8 cellular contexts compared by ENCODE assay signal in the genomic region with DNA sequence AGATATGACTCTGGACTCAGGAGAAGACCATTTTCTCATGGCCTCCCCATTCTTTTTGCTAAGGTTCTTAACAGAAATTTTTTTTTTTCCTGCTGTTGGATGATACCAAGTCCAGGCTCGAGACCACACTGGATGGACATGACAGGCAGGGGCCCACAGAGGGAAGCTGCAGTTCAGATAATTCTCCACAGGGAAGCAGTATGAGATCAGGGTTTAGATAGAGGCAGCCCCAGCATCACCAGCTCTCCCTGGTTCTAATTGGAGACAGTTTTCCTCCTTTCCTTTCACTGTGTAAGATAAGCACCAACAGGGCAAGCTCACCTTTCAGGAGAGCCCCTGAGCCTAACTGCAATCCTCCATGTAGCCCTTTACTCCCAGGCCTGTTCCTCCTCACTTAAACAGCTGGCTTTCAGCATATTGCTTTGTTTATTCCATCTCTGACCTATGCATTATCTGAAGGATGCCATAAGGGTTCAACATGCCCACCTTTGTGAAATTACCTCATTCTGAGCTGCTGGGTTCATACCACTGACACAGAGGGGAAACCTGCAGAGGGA.
DNase-seq lines count a peak whose midpoint lies in the region; ATAC-seq, FAIRE-seq and TF ChIP-seq lines count a peak whose summit lies in the region.

No MANE protein-coding gene starts in this region.

- in situ Hi-C loops in G401 (cut with HindIII; ENCODE audit: low sequenced_read_pairs) = no loop called here

- H4K20me1 ChIP-seq in astrocyte (ENCODE audit: insufficient read depth, low read length) = no peaks in the 10 kb centered on the region

- H3K27ac ChIP-seq in astrocyte (ENCODE audit: low read depth, low read length) = no peak overlapping the region

- H3K36me3 Mint-ChIP-seq in activated naive CD8-positive, alpha-beta T cell treated with anti-CD3 and anti-CD28 coated beads, Interleukin-2, amount 50 U/mL, for 24 hours (ENCODE audit: low read depth) = no peaks in the 10 kb centered on the region
- peaks cover 2% of the 10 kb centered on the region for H3K36me3 Mint-ChIP-seq in activated naive CD8-positive, alpha-beta T cell treated with anti-CD3 and anti-CD28 coated beads for 36 hours
- H3K36me3 Mint-ChIP-seq in astrocyte (ENCODE audit: low read depth, unreplicated experiment) = no peaks in the 10 kb centered on the region

- no peaks in the 10 kb centered on the region for H3K27me3 Mint-ChIP-seq in activated naive CD8-positive, alpha-beta T cell treated with anti-CD3 and anti-CD28 coated beads, Interleukin-2, amount 50 U/mL, for 24 hours
- H3K27me3 Mint-ChIP-seq in activated naive CD8-positive, alpha-beta T cell treated with anti-CD3 and anti-CD28 coated beads for 36 hours = no peaks in the 10 kb centered on the region
- H3K27me3 Mint-ChIP-seq in astrocyte (ENCODE audit: low read depth, unreplicated experiment) = peaks cover 49% of the 10 kb centered on the region

- H3K9me3 ChIP-seq in astrocyte (ENCODE audit: insufficient read depth, low read depth, low read length) = no peaks in the 10 kb centered on the region

- H2AFZ ChIP-seq in astrocyte (ENCODE audit: low read depth, low read length) = no peak overlapping the region

- no peak overlapping the region for H3K9ac ChIP-seq in astrocyte (ENCODE audit: low read length)

- H3K4me2 ChIP-seq in astrocyte (ENCODE audit: low read length) = no peak overlapping the region

- H3K4me1 Mint-ChIP-seq in activated naive CD8-positive, alpha-beta T cell treated with anti-CD3 and anti-CD28 coated beads, Interleukin-2, amount 50 U/mL, for 24 hours = peaks cover 2% of the 10 kb centered on the region
- peaks cover 4% of the 10 kb centered on the region for H3K4me1 Mint-ChIP-seq in activated naive CD8-positive, alpha-beta T cell treated with anti-CD3 and anti-CD28 coated beads for 36 hours
- no peaks in the 10 kb centered on the region for H3K4me1 Mint-ChIP-seq in astrocyte (ENCODE audit: low read depth, unreplicated experiment)

- FAIRE-seq in astrocyte (lab: Jason Lieb, UNC) = no peak

- H3K9me3 Mint-ChIP-seq in activated naive CD8-positive, alpha-beta T cell treated with anti-CD3 and anti-CD28 coated beads, Interleukin-2, amount 50 U/mL, for 24 hours = no peaks in the 10 kb centered on the region
- H3K9me3 Mint-ChIP-seq in activated naive CD8-positive, alpha-beta T cell treated with anti-CD3 and anti-CD28 coated beads for 36 hours = no peaks in the 10 kb centered on the region
- no peaks in the 10 kb centered on the region for H3K9me3 Mint-ChIP-seq in astrocyte (ENCODE audit: unreplicated experiment)

- peak; percentile 70 for TF ChIP-seq CTCF in astrocyte (IDR thresholded peaks at IDR 0.05; ENCODE audit: insufficient read depth, low read depth, low read length)

- H3K4me3 Mint-ChIP-seq in activated naive CD8-positive, alpha-beta T cell treated with anti-CD3 and anti-CD28 coated beads, Interleukin-2, amount 50 U/mL, for 24 hours = no peak overlapping the region
- H3K4me3 Mint-ChIP-seq in activated naive CD8-positive, alpha-beta T cell treated with anti-CD3 and anti-CD28 coated beads for 36 hours = no peak overlapping the region
- H3K4me3 Mint-ChIP-seq in astrocyte (ENCODE audit: unreplicated experiment) = no peak overlapping the region

- H3K27ac Mint-ChIP-seq in activated naive CD8-positive, alpha-beta T cell treated with anti-CD3 and anti-CD28 coated beads, Interleukin-2, amount 50 U/mL, for 24 hours = peak overlapping the region; percentile 14
- no peak overlapping the region for H3K27ac Mint-ChIP-seq in activated naive CD8-positive, alpha-beta T cell treated with anti-CD3 and anti-CD28 coated beads for 36 hours
- no peak overlapping the region for H3K27ac Mint-ChIP-seq in astrocyte (ENCODE audit: unreplicated experiment)

- no peaks in the 10 kb centered on the region for H3K4me1 ChIP-seq in astrocyte (ENCODE audit: insufficient read depth, low read length)

- H3K27me3 ChIP-seq in astrocyte (ENCODE audit: insufficient read depth, low read length) = peaks cover 3% of the 10 kb centered on the region

- no peak for DNase-seq in activated naive CD8-positive, alpha-beta T cell treated with anti-CD3 and anti-CD28 coated beads, Interleukin-2, amount 50 U/mL, for 24 hours
- DNase-seq in activated naive CD8-positive, alpha-beta T cell treated with anti-CD3 and anti-CD28 coated beads for 36 hours = no peak
- DNase-seq in NCI-H2029 treated with DMSO at 0.1 percent for 48 hours (lab: John Stamatoyannopoulos, UW) (peak; percentile 50), astrocyte (ENCODE audit: low read depth) (no peak), lung microvascular endothelial cell (ENCODE audit: low read depth in 2 of 2) (peak; percentile 65 to 77), NCI-H2171 (lab: John Stamatoyannopoulos, UW) (no peak), G401 (ENCODE audit: low spot score) (no peak)

- ATAC-seq in activated naive CD8-positive, alpha-beta T cell treated with anti-CD3 and anti-CD28 coated beads, Interleukin-2, amount 50 U/mL, for 24 hours = no peak
- no peak for ATAC-seq in GM19455 (IDR thresholded peaks at IDR 0.05; ENCODE audit: unreplicated experiment)

- no peak overlapping the region for H3K4me3 ChIP-seq in astrocyte (ENCODE audit: insufficient read depth, low read depth, low read length)

- no peaks in the 10 kb centered on the region for H3K36me3 ChIP-seq in astrocyte (ENCODE audit: insufficient read depth, low read length)

- H3K79me2 ChIP-seq in astrocyte (ENCODE audit: insufficient read depth, low read length) = no peaks in the 10 kb centered on the region

Comparison
In these comparisons a context has a peak if more than half of its experiments do, and no peak if none do; other contexts are left out.
1. DNase-seq: peak in NCI-H2029 treated with DMSO at 0.1 percent for 48 hours (single experiment) and lung microvascular endothelial cell (2 of 2); none in activated naive CD8-positive, alpha-beta T cell treated with anti-CD3 and anti-CD28 coated beads, Interleukin-2, amount 50 U/mL, for 24 hours (single experiment), activated naive CD8-positive, alpha-beta T cell treated with anti-CD3 and anti-CD28 coated beads for 36 hours (single experiment), astrocyte (single experiment), NCI-H2171 (single experiment) and G401 (single experiment).